Comparison of ENCODE assay signal across 8 cellular contexts in genomic region chr5:133025804-133026663, GRCh38. TPM values are rescaled to one million over a fixed set of nuclear protein-coding genes. Genes with fewer than 3 reads are reported as not detected.
DNase-seq lines count a peak whose midpoint lies in the region; ATAC-seq and TF ChIP-seq lines count a peak whose summit lies in the region.

Gene ZCCHC10 (minus strand): TSS chr5:133026549. CDS start chr5:133026537, 12 bp downstream.

- no peaks in the 10 kb centered on the region for H3K9me3 Mint-ChIP-seq in activated naive CD4-positive, alpha-beta T cell treated with anti-CD3 and anti-CD28 coated beads, Interleukin-2, amount 50 U/mL, for 72 hours

- H3K36me3 Mint-ChIP-seq in activated naive CD4-positive, alpha-beta T cell treated with anti-CD3 and anti-CD28 coated beads, Interleukin-2, amount 50 U/mL, for 72 hours: peaks cover 11 to 16% of the 10 kb centered on the region in 2 donors

- DNase-seq in GM10266 (ENCODE audit: extremely low spot score): peak; percentile 87
- peak; percentile 84 for DNase-seq in NCI-H1105 (lab: John Stamatoyannopoulos, UW)
- peak; percentile 67 for DNase-seq in SKM-1 (lab: John Stamatoyannopoulos, UW; ENCODE audit: unreplicated experiment)
- DNase-seq in activated naive CD4-positive, alpha-beta T cell treated with anti-CD3 and anti-CD28 coated beads, Interleukin-2, amount 50 U/mL, for 72 hours (ENCODE audit: low spot score in 2 of 2): peak; percentile 90 to 91
- DNase-seq in glomerular visceral epithelial cell (ENCODE audit: extremely low spot score): peak; percentile 95
- DNase-seq in omental fat pad (ENCODE audit: low spot score): peak; percentile 82

- no peak for TF ChIP-seq CTCF in GM10266 (IDR thresholded peaks at IDR 0.05; ENCODE audit: control insufficient read depth, insufficient read depth, low read depth, missing control alignments)
- no peak for TF ChIP-seq CTCF in omental fat pad (IDR thresholded peaks at IDR 0.05)

- H3K27ac Mint-ChIP-seq in activated naive CD4-positive, alpha-beta T cell treated with anti-CD3 and anti-CD28 coated beads, Interleukin-2, amount 50 U/mL, for 72 hours: peak within 1 kb of the TSS; percentile 90 to 96

- peak within 1 kb of the TSS; percentile 89 for H3K27ac ChIP-seq in temporal lobe (ENCODE audit: low read depth, low read length)

- ATAC-seq in HG02623 (IDR thresholded peaks at IDR 0.05; ENCODE audit: unreplicated experiment): peak; percentile 97
- ATAC-seq in activated naive CD4-positive, alpha-beta T cell treated with anti-CD3 and anti-CD28 coated beads, Interleukin-2, amount 50 U/mL, for 72 hours: peak; percentile 99
- ATAC-seq in omental fat pad (ENCODE audit: low FRiP score): peak; percentile 100

RNA-seq across cellular contexts. Expression of gene ZCCHC10, which starts in this region (rescaled TPM):
- 10 to 100 TPM; 24.9 to 34.8 TPM for total RNA-seq in activated naive CD4-positive, alpha-beta T cell treated with anti-CD3 and anti-CD28 coated beads, Interleukin-2, amount 50 U/mL, for 72 hours
- total RNA-seq in omental fat pad (10 to 100 TPM; 13.8 to 21.4 (median 16.9) TPM), temporal lobe (12.0 TPM)

Comparison
In these comparisons a context has a peak if more than half of its experiments do, and no peak if none do; other contexts are left out.
1. Peak in every context shown above with its lines: DNase-seq, ATAC-seq and H3K27ac ChIP-seq.